Comparison of ENCODE assay signal across 8 cellular contexts in genomic region chr12:6563448-6564050, GRCh38. TPM values are rescaled to one million over a fixed set of nuclear protein-coding genes. Genes with fewer than 3 reads are reported as not detected.
DNase-seq lines count a peak whose midpoint lies in the region; ATAC-seq, FAIRE-seq and TF ChIP-seq lines count a peak whose summit lies in the region.

No MANE protein-coding gene starts in this region.

- H3K27ac Mint-ChIP-seq in T-helper 2 cell treated with Interferon-gamma antibody and Interleukin-4, amounts not matched to agents 5 μg/mL and 100 μg/mL, for 36 hours: peak overlapping the region; percentile 6

- DNase-seq in COLO829 (ENCODE audit: low spot score): peak; percentile 65
- DNase-seq in HuH-7 (ENCODE audit: low spot score): peak; percentile 63
- DNase-seq in T-helper 2 cell treated with Interferon-gamma antibody and Interleukin-4, amounts not matched to agents 5 μg/mL and 100 μg/mL, for 36 hours (ENCODE audit: low spot score): peak; percentile 31
- DNase-seq in ascending aorta (ENCODE audit: low spot score in 2 of 2): peak in 1 of 2 donors; percentile 75
- DNase-seq in kidney: peak; percentile 68
- DNase-seq in stimulated activated CD8-positive, alpha-beta memory T cell treated with anti-CD3 and anti-CD28 coated beads, Interleukin-15, amount 100 ng/mL, for 1 hour (ENCODE audit: low read depth): peak; percentile 51
- DNase-seq in NCI-H510A treated with DMSO at 0.1 percent for 48 hours (lab: John Stamatoyannopoulos, UW): no peak

- H3K9me3 ChIP-seq in ascending aorta: no peaks in the 10 kb centered on the region
- H3K9me3 ChIP-seq in kidney (ENCODE audit: control insufficient read depth in 1 of 2, low read length in 2 of 2): no peaks in the 10 kb centered on the region

- peaks cover 73% of the 10 kb centered on the region for H3K36me3 Mint-ChIP-seq in T-helper 2 cell treated with Interferon-gamma antibody and Interleukin-4, amounts not matched to agents 5 μg/mL and 100 μg/mL, for 36 hours (ENCODE audit: low read depth)

- H3K9me3 Mint-ChIP-seq in T-helper 2 cell treated with Interferon-gamma antibody and Interleukin-4, amounts not matched to agents 5 μg/mL and 100 μg/mL, for 36 hours: no peaks in the 10 kb centered on the region

- H3K36me3 ChIP-seq in ascending aorta (peaks cover 48 to 60% of the 10 kb centered on the region in 2 donors), kidney (ENCODE audit: control insufficient read depth in 1 of 2, insufficient read depth in 2 of 2, low read length in 2 of 2) (peaks cover 31 to 42% of the 10 kb centered on the region in 2 donors)

- intact Hi-C loops in ascending aorta (cut with DNase I): no loop called here
- intact Hi-C loops in kidney (cut with DNase I): no loop called here

- H3K4me3 Mint-ChIP-seq in T-helper 2 cell treated with Interferon-gamma antibody and Interleukin-4, amounts not matched to agents 5 μg/mL and 100 μg/mL, for 36 hours: no peak overlapping the region

- peaks cover 17% of the 10 kb centered on the region for H3K4me1 Mint-ChIP-seq in T-helper 2 cell treated with Interferon-gamma antibody and Interleukin-4, amounts not matched to agents 5 μg/mL and 100 μg/mL, for 36 hours (ENCODE audit: low read depth)

- H3K4me3 ChIP-seq in ascending aorta (no peak overlapping the region), kidney (ENCODE audit: low read length in 2 of 2) (no peak overlapping the region)

- no peaks in the 10 kb centered on the region for H3K27me3 ChIP-seq in ascending aorta

- H3K27ac ChIP-seq in ascending aorta (no peak overlapping the region), kidney (ENCODE audit: low read depth in 2 of 2, low read length in 2 of 2) (no peak overlapping the region)

- no peak for FAIRE-seq in kidney (lab: Jason Lieb, UNC)

- no peak for ATAC-seq in HG03520 (IDR thresholded peaks at IDR 0.05; ENCODE audit: unreplicated experiment)

- H3K4me1 ChIP-seq in ascending aorta: peaks cover 6 to 7% of the 10 kb centered on the region in 2 donors
- peaks cover 5 to 9% of the 10 kb centered on the region in 2 donors for H3K4me1 ChIP-seq in kidney (ENCODE audit: control insufficient read depth in 1 of 2, insufficient read depth in 1 of 2, low read depth in 1 of 2, low read length in 2 of 2)

- peak; percentile 12 to 69 (median 62) for TF ChIP-seq CTCF in ascending aorta (IDR thresholded peaks at IDR 0.05)
- TF ChIP-seq CTCF in kidney (IDR thresholded peaks at IDR 0.05; ENCODE audit: borderline replicate concordance, extremely low read depth, insufficient read depth): peak; percentile 44

- H3K27me3 Mint-ChIP-seq in T-helper 2 cell treated with Interferon-gamma antibody and Interleukin-4, amounts not matched to agents 5 μg/mL and 100 μg/mL, for 36 hours (ENCODE audit: low read depth): no peaks in the 10 kb centered on the region

- no peak overlapping the region for H3K9ac ChIP-seq in kidney (ENCODE audit: low read length in 2 of 2)

RNA-seq across cellular contexts. Expression of gene NOP2, which starts 4.5 kb away (rescaled TPM):
- total RNA-seq in ascending aorta (77.4 TPM), kidney (29.7 TPM)
- 12.2 TPM for polyA plus RNA-seq in kidney (ENCODE audit: insufficient read depth, low read depth, low replicate concordance)

RNA-seq across cellular contexts. Expression of gene IFFO1, which starts 7.7 kb away (rescaled TPM):
- total RNA-seq in ascending aorta: 35.0 TPM
- total RNA-seq in kidney: 21.5 TPM
- polyA plus RNA-seq in kidney (ENCODE audit: insufficient read depth, low read depth, low replicate concordance): 11.5 TPM

RNA-seq across cellular contexts. Expression of gene GAPDH, which starts 29.2 kb away (rescaled TPM):
- 3,445 TPM for total RNA-seq in ascending aorta
- total RNA-seq in kidney: 1,501 TPM
- 4,871 TPM for polyA plus RNA-seq in kidney (ENCODE audit: insufficient read depth, low read depth, low replicate concordance)

RNA-seq across cellular contexts. Expression of gene CHD4, which starts 43.6 kb away (rescaled TPM):
- 185 TPM for total RNA-seq in ascending aorta
- total RNA-seq in kidney: 224 TPM
- polyA plus RNA-seq in kidney (ENCODE audit: insufficient read depth, low read depth, low replicate concordance): 109 TPM
